Comparison of ENCODE assay signal across 11 cellular contexts in the genomic region with DNA sequence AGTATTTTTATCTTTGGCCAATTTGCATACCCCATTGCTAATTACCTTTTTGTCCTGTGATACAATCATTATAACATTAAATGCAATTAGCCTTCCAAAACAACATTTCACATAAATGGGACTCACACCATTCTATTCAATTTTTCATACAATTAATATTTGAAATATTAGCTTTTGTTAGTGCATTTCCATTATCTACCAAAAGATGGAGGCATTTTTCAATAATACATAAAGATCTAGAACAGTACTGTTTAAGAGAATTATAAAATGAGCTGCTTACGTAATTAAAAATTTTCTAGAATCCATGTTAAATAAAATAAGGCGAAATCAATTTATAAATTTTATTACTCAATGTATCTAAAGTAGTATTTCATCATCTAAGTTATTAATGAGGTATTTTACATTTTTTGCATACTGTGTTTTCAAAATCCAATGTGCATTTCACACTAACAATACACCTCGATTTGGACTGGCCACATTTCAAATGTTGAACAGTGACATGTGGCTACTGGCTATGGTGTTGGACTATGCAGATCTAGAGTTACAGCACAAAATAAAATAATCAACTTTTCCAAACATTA.
DNase-seq lines count a peak whose midpoint lies in the region; ATAC-seq and TF ChIP-seq lines count a peak whose summit lies in the region.
"Had no signal": no experiment of that assay in that cellular context is flagged by ENCODE, and none has a peak within 500 bp of the region (broad histone marks: within the 10 kb centered on the region; RNA-seq: fewer than 3 reads in every experiment).

No MANE protein-coding gene starts in this region.

- H3K27ac Mint-ChIP-seq in immature natural killer cell, result no peak overlapping the region
- H3K27ac Mint-ChIP-seq: naive thymus-derived CD4-positive, alpha-beta T cell; stimulated activated effector memory CD8-positive, alpha-beta T cell treated with anti-CD3 and anti-CD28 coated beads, Interleukin-12 subunit alpha, Interleukin-12 subunit beta, amount 100 ng/mL, for 72 hours had no signal

- H3K27me3 ChIP-seq in body of pancreas (no peaks in the 10 kb centered on the region), lung (ENCODE audit: control insufficient read depth, insufficient read depth) (no peaks in the 10 kb centered on the region)

- TF ChIP-seq CTCF in AG09319 (IDR thresholded peaks at IDR 0.05; ENCODE audit: low read depth, low read length), result peak; percentile 35
- peak in 6 of 7 experiments; percentile 19 to 51 (median 36) for TF ChIP-seq CTCF in body of pancreas (IDR thresholded peaks at IDR 0.05)
- peak; percentile 9 for TF ChIP-seq CTCF in lung (IDR thresholded peaks at IDR 0.05; ENCODE audit: control extremely low read depth, extremely low read depth)

- H3K27ac ChIP-seq in body of pancreas (no peak overlapping the region), lung (ENCODE audit: low read depth in 1 of 2, low read length in 1 of 2) (no peak overlapping the region)
- H3K27ac ChIP-seq: WERI-Rb-1 had no signal

- TF ChIP-seq POLR2A in body of pancreas (IDR thresholded peaks at IDR 0.05), result no peak

- ATAC-seq in body of pancreas (no peak), lung (ENCODE audit: insufficient read depth, low FRiP score) (no peak), esophagus mucosa (no peak), HG02759 (IDR thresholded peaks at IDR 0.05; ENCODE audit: unreplicated experiment) (no peak)
- ATAC-seq: naive thymus-derived CD4-positive, alpha-beta T cell; stimulated activated effector memory CD8-positive, alpha-beta T cell treated with anti-CD3 and anti-CD28 coated beads, Interleukin-12 subunit alpha, Interleukin-12 subunit beta, amount 100 ng/mL, for 72 hours had no signal

- no peak overlapping the region for H3K4me3 ChIP-seq in body of pancreas
- H3K4me3 ChIP-seq in lung, result no peak overlapping the region

- intact Hi-C loops in body of pancreas (cut with DNase I), result no loop called here

- no peaks in the 10 kb centered on the region for H3K4me1 Mint-ChIP-seq in immature natural killer cell
- H3K4me1 Mint-ChIP-seq: naive thymus-derived CD4-positive, alpha-beta T cell; stimulated activated effector memory CD8-positive, alpha-beta T cell treated with anti-CD3 and anti-CD28 coated beads, Interleukin-12 subunit alpha, Interleukin-12 subunit beta, amount 100 ng/mL, for 72 hours had no signal

- DNase-seq in AG09319 (ENCODE audit: extremely low read depth, low read depth) (no peak), HT-29 (ENCODE audit: low spot score) (peak; percentile 64), body of pancreas (no peak), lung (ENCODE audit: low spot score) (no peak), NCI-H146 (lab: John Stamatoyannopoulos, UW) (no peak), immature natural killer cell (no peak)
- DNase-seq: WERI-Rb-1 had no signal

- peaks cover 4 to 6% (median 5%) of the 10 kb centered on the region in 3 donors for H3K27me3 Mint-ChIP-seq in immature natural killer cell (ENCODE audit: low read depth in 3 of 3)

- H3K36me3 Mint-ChIP-seq in immature natural killer cell, result no peaks in the 10 kb centered on the region
- H3K36me3 Mint-ChIP-seq: naive thymus-derived CD4-positive, alpha-beta T cell; stimulated activated effector memory CD8-positive, alpha-beta T cell treated with anti-CD3 and anti-CD28 coated beads, Interleukin-12 subunit alpha, Interleukin-12 subunit beta, amount 100 ng/mL, for 72 hours had no signal

- no peaks in the 10 kb centered on the region for H3K9me3 ChIP-seq in body of pancreas
- H3K9me3 ChIP-seq in lung (ENCODE audit: control insufficient read depth in 2 of 2, insufficient read depth in 1 of 2, low read length in 1 of 2), result no peaks in the 10 kb centered on the region

- 58 to 65% methylated on average over 3 of the region's 3 CpGs for WGBS in body of pancreas, 2 donors
- 65 to 70% methylated on average over 3 of the region's 3 CpGs for WGBS in lung, 2 donors

- H3K9me3 Mint-ChIP-seq in immature natural killer cell, result no peaks in the 10 kb centered on the region
- H3K9me3 Mint-ChIP-seq: naive thymus-derived CD4-positive, alpha-beta T cell; stimulated activated effector memory CD8-positive, alpha-beta T cell treated with anti-CD3 and anti-CD28 coated beads, Interleukin-12 subunit alpha, Interleukin-12 subunit beta, amount 100 ng/mL, for 72 hours had no signal

- H3K36me3 ChIP-seq in body of pancreas (replicated peaks in 1 of 2; ENCODE audit: insufficient read depth in 1 of 2, low read depth in 2 of 2), result no peaks in the 10 kb centered on the region
- H3K36me3 ChIP-seq in lung (ENCODE audit: control insufficient read depth in 2 of 2, insufficient read depth in 2 of 2, low read length in 2 of 2), result peaks cover 3 to 9% of the 10 kb centered on the region in 2 donors

- H3K4me3 Mint-ChIP-seq in immature natural killer cell, result no peak overlapping the region
- H3K4me3 Mint-ChIP-seq: naive thymus-derived CD4-positive, alpha-beta T cell; stimulated activated effector memory CD8-positive, alpha-beta T cell treated with anti-CD3 and anti-CD28 coated beads, Interleukin-12 subunit alpha, Interleukin-12 subunit beta, amount 100 ng/mL, for 72 hours had no signal

- no peaks in the 10 kb centered on the region for H3K4me1 ChIP-seq in body of pancreas
- H3K4me1 ChIP-seq in lung (ENCODE audit: control insufficient read depth in 2 of 2, insufficient read depth in 2 of 2, low read length in 2 of 2), result peaks cover 0 to 2% of the 10 kb centered on the region in 2 donors
